In genomic region chr16:10539793-10540192, GRCh38 we compare ENCODE assay signal across 6 cellular contexts.
"Had no signal": no experiment of that assay in that cellular context is flagged by ENCODE, and none has a peak within 500 bp of the region (broad histone marks: within the 10 kb centered on the region; RNA-seq: fewer than 3 reads in every experiment).

No MANE protein-coding gene starts in this region.

- H3K9me3 ChIP-seq: HAP-1 had no signal

- H3K9ac ChIP-seq: GM23248 had no signal

- H3K4me1 ChIP-seq: HAP-1 had no signal

- H3K4me3 ChIP-seq: GM23248, HAP-1 had no signal

- DNase-seq: GM23248, GOT3, H7, IMR-90 had no signal

- ATAC-seq: HCT116 had no signal

- H2AFZ ChIP-seq: GM23248 had no signal

- H3K27ac ChIP-seq: GM23248 had no signal
